Comparison of ENCODE assay signal across 8 cellular contexts in genomic region chr7:108246227-108246837, GRCh38.
DNase-seq lines count a peak whose midpoint lies in the region; ATAC-seq and TF ChIP-seq lines count a peak whose summit lies in the region.

No MANE protein-coding gene starts in this region.

- H3K4me1 Mint-ChIP-seq in HFFc6 (ENCODE audit: low read depth) (peaks cover 57% of the 10 kb centered on the region), progenitor cell of endocrine pancreas (ENCODE audit: low read depth) (peaks cover 31% of the 10 kb centered on the region)

- H3K27me3 Mint-ChIP-seq in HFFc6 (ENCODE audit: insufficient read depth) (no peaks in the 10 kb centered on the region; the same call in 1 of the 2 replicates), progenitor cell of endocrine pancreas (no peaks in the 10 kb centered on the region)

- H3K9me3 Mint-ChIP-seq in HFFc6 = no peaks in the 10 kb centered on the region
- H3K9me3 Mint-ChIP-seq in progenitor cell of endocrine pancreas (ENCODE audit: low read depth) = no peaks in the 10 kb centered on the region

- DNase-seq in GM12864 (ENCODE audit: low read depth) (peak; percentile 4), HFFc6 (peak; percentile 98), NCI-H2227 treated with DMSO at 0.1 percent for 48 hours (lab: John Stamatoyannopoulos, UW) (peak; percentile 34), epithelial cell of esophagus (ENCODE audit: low read depth) (peak; percentile 91), progenitor cell of endocrine pancreas (ENCODE audit: low spot score, unreplicated experiment) (no peak), NCI-H2171 treated with DMSO at 0.1 percent for 48 hours (lab: John Stamatoyannopoulos, UW) (no peak), cerebellum (ENCODE audit: low spot score) (no peak)

- H3K4me3 Mint-ChIP-seq in HFFc6 (peak overlapping the region; percentile 59), progenitor cell of endocrine pancreas (ENCODE audit: low read depth) (no peak overlapping the region)

- no peak for ATAC-seq in GM18873 (IDR thresholded peaks at IDR 0.05; ENCODE audit: low FRiP score, unreplicated experiment)

- H3K4me3 ChIP-seq in GM12864 (ENCODE audit: low read depth, low read length) (no peak overlapping the region), epithelial cell of esophagus (ENCODE audit: low read length) (no peak overlapping the region)

- H3K27ac Mint-ChIP-seq in HFFc6 (peak overlapping the region; percentile 91), progenitor cell of endocrine pancreas (peak overlapping the region; percentile 76)

- TF ChIP-seq CTCF in GM12864 (IDR thresholded peaks at IDR 0.05; ENCODE audit: low read depth, low read length, missing control alignments) = no peak
- peak; percentile 26; the same call in 1 of the 2 replicates for TF ChIP-seq CTCF in HFFc6 (IDR thresholded peaks at IDR 0.05)
- no peak for TF ChIP-seq CTCF in epithelial cell of esophagus (IDR thresholded peaks at IDR 0.05; ENCODE audit: insufficient read depth, low read depth, low read length, missing control alignments)
- no peak for TF ChIP-seq CTCF in progenitor cell of endocrine pancreas (IDR thresholded peaks at IDR 0.05; ENCODE audit: unreplicated experiment)

- H3K36me3 Mint-ChIP-seq in HFFc6 (ENCODE audit: low read depth) (no peaks in the 10 kb centered on the region), progenitor cell of endocrine pancreas (ENCODE audit: insufficient read depth) (no peaks in the 10 kb centered on the region)

Comparison
In these comparisons a context has a peak if more than half of its experiments do, and no peak if none do; other contexts are left out.
1. DNase-seq: peak in GM12864 (single experiment), HFFc6 (single experiment), NCI-H2227 treated with DMSO at 0.1 percent for 48 hours (single experiment) and epithelial cell of esophagus (single experiment); none in progenitor cell of endocrine pancreas (single experiment), NCI-H2171 treated with DMSO at 0.1 percent for 48 hours (single experiment) and cerebellum (single experiment).